1 cellular context compared by ENCODE assay signal in the genomic region with DNA sequence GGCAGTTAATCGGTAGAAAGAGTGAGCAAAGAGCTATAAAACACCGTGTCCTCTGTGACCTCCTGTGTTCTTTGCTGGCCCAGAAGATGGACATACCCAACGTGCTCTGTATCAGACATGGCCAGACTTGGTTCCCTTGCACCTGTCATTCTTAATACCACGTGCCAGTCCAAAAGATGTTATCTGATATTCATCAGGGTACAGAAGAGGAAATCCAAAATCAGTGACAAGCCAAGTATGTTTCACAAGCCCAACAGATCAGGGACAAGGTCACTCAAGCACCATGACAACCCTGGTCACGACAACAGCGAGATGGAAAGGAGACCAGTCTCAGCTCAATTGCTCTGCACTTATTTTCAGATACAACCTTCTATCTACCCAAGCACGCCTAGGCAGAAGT.
TF ChIP-seq lines count a peak whose summit lies in the region.

No MANE protein-coding gene starts in this region.

TF ChIP-seq in H1, 55 proteins besides CTCF, POLR2A, EP300 and RAD21:
- TF ChIP-seq NANOG (IDR thresholded peaks at IDR 0.05; ENCODE audit: insufficient read depth, low read depth, low read length, poor library complexity, severe bottlenecking) (no peak), EZH2 (IDR thresholded peaks at IDR 0.05; ENCODE audit: low read depth, low read length, severe bottlenecking) (no peak), KDM5A (IDR thresholded peaks at IDR 0.05; ENCODE audit: low read length) (no peak), KDM4A (IDR thresholded peaks at IDR 0.05; ENCODE audit: low read depth, low read length, severe bottlenecking) (no peak), TAF7 (optimal IDR thresholded peaks at IDR 0.05; ENCODE audit: borderline replicate concordance, low read depth, low read length) (no peak), SP4 (IDR thresholded peaks at IDR 0.05; ENCODE audit: low read length) (no peak), TBP (IDR thresholded peaks at IDR 0.05; ENCODE audit: low read depth, low read length) (no peak), TAF1 (IDR thresholded peaks at IDR 0.05; ENCODE audit: low read depth, low read length) (no peak), SRF (IDR thresholded peaks at IDR 0.05; ENCODE audit: low read depth, low read length) (no peak), CTBP2 (IDR thresholded peaks at IDR 0.05; ENCODE audit: borderline replicate concordance, insufficient read depth, insufficient read length, low read length) (no peak)
- TF ChIP-seq, protein P1, sequence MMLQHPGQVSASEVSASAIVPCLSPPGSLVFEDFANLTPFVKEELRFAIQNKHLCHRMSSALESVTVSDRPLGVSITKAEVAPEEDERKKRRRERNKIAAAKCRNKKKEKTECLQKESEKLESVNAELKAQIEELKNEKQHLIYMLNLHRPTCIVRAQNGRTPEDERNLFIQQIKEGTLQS (IDR thresholded peaks at IDR 0.05; ENCODE audit: insufficient read depth, low read depth, low read length) = no peak
- TF ChIP-seq, protein P2, sequence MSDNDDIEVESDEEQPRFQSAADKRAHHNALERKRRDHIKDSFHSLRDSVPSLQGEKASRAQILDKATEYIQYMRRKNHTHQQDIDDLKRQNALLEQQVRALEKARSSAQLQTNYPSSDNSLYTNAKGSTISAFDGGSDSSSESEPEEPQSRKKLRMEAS (IDR thresholded peaks at IDR 0.05) = no peak
- TF ChIP-seq, protein P3, sequence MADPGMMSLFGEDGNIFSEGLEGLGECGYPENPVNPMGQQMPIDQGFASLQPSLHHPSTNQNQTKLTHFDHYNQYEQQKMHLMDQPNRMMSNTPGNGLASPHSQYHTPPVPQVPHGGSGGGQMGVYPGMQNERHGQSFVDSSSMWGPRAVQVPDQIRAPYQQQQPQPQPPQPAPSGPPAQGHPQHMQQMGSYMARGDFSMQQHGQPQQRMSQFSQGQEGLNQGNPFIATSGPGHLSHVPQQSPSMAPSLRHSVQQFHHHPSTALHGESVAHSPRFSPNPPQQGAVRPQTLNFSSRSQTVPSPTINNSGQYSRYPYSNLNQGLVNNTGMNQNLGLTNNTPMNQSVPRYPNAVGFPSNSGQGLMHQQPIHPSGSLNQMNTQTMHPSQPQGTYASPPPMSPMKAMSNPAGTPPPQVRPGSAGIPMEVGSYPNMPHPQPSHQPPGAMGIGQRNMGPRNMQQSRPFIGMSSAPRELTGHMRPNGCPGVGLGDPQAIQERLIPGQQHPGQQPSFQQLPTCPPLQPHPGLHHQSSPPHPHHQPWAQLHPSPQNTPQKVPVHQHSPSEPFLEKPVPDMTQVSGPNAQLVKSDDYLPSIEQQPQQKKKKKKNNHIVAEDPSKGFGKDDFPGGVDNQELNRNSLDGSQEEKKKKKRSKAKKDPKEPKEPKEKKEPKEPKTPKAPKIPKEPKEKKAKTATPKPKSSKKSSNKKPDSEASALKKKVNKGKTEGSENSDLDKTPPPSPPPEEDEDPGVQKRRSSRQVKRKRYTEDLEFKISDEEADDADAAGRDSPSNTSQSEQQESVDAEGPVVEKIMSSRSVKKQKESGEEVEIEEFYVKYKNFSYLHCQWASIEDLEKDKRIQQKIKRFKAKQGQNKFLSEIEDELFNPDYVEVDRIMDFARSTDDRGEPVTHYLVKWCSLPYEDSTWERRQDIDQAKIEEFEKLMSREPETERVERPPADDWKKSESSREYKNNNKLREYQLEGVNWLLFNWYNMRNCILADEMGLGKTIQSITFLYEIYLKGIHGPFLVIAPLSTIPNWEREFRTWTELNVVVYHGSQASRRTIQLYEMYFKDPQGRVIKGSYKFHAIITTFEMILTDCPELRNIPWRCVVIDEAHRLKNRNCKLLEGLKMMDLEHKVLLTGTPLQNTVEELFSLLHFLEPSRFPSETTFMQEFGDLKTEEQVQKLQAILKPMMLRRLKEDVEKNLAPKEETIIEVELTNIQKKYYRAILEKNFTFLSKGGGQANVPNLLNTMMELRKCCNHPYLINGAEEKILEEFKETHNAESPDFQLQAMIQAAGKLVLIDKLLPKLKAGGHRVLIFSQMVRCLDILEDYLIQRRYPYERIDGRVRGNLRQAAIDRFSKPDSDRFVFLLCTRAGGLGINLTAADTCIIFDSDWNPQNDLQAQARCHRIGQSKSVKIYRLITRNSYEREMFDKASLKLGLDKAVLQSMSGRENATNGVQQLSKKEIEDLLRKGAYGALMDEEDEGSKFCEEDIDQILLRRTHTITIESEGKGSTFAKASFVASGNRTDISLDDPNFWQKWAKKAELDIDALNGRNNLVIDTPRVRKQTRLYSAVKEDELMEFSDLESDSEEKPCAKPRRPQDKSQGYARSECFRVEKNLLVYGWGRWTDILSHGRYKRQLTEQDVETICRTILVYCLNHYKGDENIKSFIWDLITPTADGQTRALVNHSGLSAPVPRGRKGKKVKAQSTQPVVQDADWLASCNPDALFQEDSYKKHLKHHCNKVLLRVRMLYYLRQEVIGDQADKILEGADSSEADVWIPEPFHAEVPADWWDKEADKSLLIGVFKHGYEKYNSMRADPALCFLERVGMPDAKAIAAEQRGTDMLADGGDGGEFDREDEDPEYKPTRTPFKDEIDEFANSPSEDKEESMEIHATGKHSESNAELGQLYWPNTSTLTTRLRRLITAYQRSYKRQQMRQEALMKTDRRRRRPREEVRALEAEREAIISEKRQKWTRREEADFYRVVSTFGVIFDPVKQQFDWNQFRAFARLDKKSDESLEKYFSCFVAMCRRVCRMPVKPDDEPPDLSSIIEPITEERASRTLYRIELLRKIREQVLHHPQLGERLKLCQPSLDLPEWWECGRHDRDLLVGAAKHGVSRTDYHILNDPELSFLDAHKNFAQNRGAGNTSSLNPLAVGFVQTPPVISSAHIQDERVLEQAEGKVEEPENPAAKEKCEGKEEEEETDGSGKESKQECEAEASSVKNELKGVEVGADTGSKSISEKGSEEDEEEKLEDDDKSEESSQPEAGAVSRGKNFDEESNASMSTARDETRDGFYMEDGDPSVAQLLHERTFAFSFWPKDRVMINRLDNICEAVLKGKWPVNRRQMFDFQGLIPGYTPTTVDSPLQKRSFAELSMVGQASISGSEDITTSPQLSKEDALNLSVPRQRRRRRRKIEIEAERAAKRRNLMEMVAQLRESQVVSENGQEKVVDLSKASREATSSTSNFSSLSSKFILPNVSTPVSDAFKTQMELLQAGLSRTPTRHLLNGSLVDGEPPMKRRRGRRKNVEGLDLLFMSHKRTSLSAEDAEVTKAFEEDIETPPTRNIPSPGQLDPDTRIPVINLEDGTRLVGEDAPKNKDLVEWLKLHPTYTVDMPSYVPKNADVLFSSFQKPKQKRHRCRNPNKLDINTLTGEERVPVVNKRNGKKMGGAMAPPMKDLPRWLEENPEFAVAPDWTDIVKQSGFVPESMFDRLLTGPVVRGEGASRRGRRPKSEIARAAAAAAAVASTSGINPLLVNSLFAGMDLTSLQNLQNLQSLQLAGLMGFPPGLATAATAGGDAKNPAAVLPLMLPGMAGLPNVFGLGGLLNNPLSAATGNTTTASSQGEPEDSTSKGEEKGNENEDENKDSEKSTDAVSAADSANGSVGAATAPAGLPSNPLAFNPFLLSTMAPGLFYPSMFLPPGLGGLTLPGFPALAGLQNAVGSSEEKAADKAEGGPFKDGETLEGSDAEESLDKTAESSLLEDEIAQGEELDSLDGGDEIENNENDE (IDR thresholded peaks at IDR 0.05; ENCODE audit: insufficient replicate concordance, low read length) = no peak
